8 cellular contexts compared by ENCODE assay signal in genomic region chr5:144026286-144026685, GRCh38.
"Had no signal": no experiment of that assay in that cellular context is flagged by ENCODE, and none has a peak within 500 bp of the region (broad histone marks: within the 10 kb centered on the region; RNA-seq: fewer than 3 reads in every experiment).

No MANE protein-coding gene starts in this region.

- H3K4me1 ChIP-seq: HAP-1 had no signal

- H3K4me1 Mint-ChIP-seq: GM23338 had no signal

- H3K27ac ChIP-seq: GM23248 had no signal

- H3K9ac ChIP-seq: GM23248 had no signal

- DNase-seq: GM23248, GOT3, H7, H9, HCEC 1CT had no signal

- H3K4me2 ChIP-seq: GM23338 had no signal

- H3K4me3 Mint-ChIP-seq: GM23338, H9 had no signal

- H3K4me3 ChIP-seq: GM23248, GM23338, HAP-1 had no signal

- ATAC-seq: GM23338, HCT116 had no signal

- H3K9me3 ChIP-seq: HAP-1 had no signal

- H3K36me3 ChIP-seq: HAP-1 had no signal

- H2AFZ ChIP-seq: GM23248, GM23338 had no signal
